In the genomic region with DNA sequence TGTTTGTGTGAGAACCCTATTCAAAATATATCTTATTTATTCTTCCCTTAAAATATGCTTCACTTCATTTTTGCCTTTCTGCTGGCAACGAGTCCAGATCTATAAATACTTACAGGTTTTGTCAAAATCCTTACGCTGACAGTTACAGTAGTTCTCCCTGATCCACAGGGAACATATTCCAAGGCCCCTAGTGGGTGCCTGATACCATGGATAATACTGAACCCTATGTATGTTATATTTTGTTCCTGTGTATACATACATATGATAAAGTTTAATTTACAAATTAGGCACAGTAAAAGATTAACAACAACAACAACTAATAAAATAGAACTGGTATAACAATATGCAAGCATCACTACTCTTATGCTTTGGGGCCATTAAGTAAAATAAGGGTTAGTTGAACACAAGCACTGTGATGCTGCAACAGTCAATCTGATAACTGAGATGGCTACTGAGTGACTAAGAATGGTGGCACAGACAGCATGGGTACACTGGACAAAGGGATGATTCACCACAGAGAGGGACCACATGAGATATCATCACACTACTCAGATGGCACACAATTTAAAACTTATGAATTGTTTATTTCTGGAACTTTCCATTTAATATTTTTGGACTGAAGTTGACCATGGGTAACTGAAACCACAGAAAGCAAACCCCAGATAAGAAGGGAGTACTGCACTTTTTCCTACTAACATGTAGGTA, we compare ENCODE assay signal across 9 cellular contexts. TPM values are rescaled to one million over a fixed set of nuclear protein-coding genes. Genes with fewer than 3 reads are reported as not detected.
A peak's percentile ranks its signal among the peaks of the same experiment; 100 is the strongest.
DNase-seq lines count a peak whose midpoint lies in the region; ATAC-seq and TF ChIP-seq lines count a peak whose summit lies in the region.
"Had no signal": no experiment of that assay in that cellular context is flagged by ENCODE, and none has a peak within 500 bp of the region (broad histone marks: within the 10 kb centered on the region; RNA-seq: fewer than 3 reads in every experiment).

No MANE protein-coding gene starts in this region.

- no peak overlapping the region for H3K4me3 ChIP-seq in CD8-positive, alpha-beta T cell (ENCODE audit: low read depth, low read length)
- no peak overlapping the region for H3K4me3 ChIP-seq in MM.1S (ENCODE audit: low read length)
- H3K4me3 ChIP-seq in WERI-Rb-1 (ENCODE audit: low read depth, low read length) = no peak overlapping the region
- H3K4me3 ChIP-seq: upper lobe of left lung had no signal

- H3K4me1 ChIP-seq in CD8-positive, alpha-beta T cell (ENCODE audit: insufficient read depth, low read length) = peaks cover 39% of the 10 kb centered on the region
- peaks cover 20% of the 10 kb centered on the region for H3K4me1 ChIP-seq in MM.1S (ENCODE audit: low read length)

- no peaks in the 10 kb centered on the region for H4K20me1 ChIP-seq in MM.1S (ENCODE audit: insufficient read depth, low read length)

- no peak overlapping the region for H2AFZ ChIP-seq in MM.1S (ENCODE audit: low read length)

- H3K9me2 ChIP-seq in MM.1S (replicated peaks; ENCODE audit: insufficient read depth, low read length) = no peaks in the 10 kb centered on the region

- H3F3A ChIP-seq in MM.1S (ENCODE audit: insufficient read depth, low read length) = no peaks in the 10 kb centered on the region

- no peak overlapping the region for H3K27ac ChIP-seq in CD8-positive, alpha-beta T cell (ENCODE audit: low read depth, low read length)
- H3K27ac ChIP-seq in MM.1S (ENCODE audit: low read length) = peak overlapping the region; percentile 14; the same call in 1 of the 2 replicates
- no peak overlapping the region for H3K27ac ChIP-seq in WERI-Rb-1
- H3K27ac ChIP-seq: upper lobe of left lung had no signal

- H3K27ac Mint-ChIP-seq in CD8-positive, alpha-beta T cell = peak overlapping the region; percentile 1

- no peaks in the 10 kb centered on the region for H3K9me3 ChIP-seq in CD8-positive, alpha-beta T cell (ENCODE audit: low read length)
- H3K9me3 ChIP-seq in MM.1S (replicated peaks; ENCODE audit: insufficient read depth, low read length) = no peaks in the 10 kb centered on the region
- H3K9me3 ChIP-seq in WERI-Rb-1 (ENCODE audit: severe bottlenecking) = no peaks in the 10 kb centered on the region
- H3K9me3 ChIP-seq: upper lobe of left lung had no signal

- CTCF ChIA-PET in CD8-positive, alpha-beta T cell (lab: Charles Lee) = interaction anchor here (1.0 kb wide), 1 partner anchor 718 kb away, joined by 3 read pairs; a partner anchor contains a TSS

- peaks cover 80% of the 10 kb centered on the region for H3K79me2 ChIP-seq in MM.1S (ENCODE audit: low read length)

- H3K9ac ChIP-seq in MM.1S (ENCODE audit: low read length) = no peak overlapping the region

- no peak for DNase-seq in CD8-positive, alpha-beta T cell
- peak; percentile 22 for DNase-seq in MM.1S
- peak; percentile 2 for DNase-seq in kidney glomerular epithelial cell (lab: John Stamatoyannopoulos, UW)
- no peak for DNase-seq in WERI-Rb-1
- no peak for DNase-seq in stimulated activated CD4-positive, alpha-beta T cell treated with anti-CD3 and anti-CD28 coated beads, Interleukin-1b, Interleukin-23, amount 100 ng/mL, for 48 hours
- no peak for DNase-seq in SHP77 (lab: John Stamatoyannopoulos, UW)
- DNase-seq in NCI-H526 (lab: John Stamatoyannopoulos, UW) = no peak
- DNase-seq: upper lobe of left lung had no signal

- no peak for TF ChIP-seq CTCF in CD8-positive, alpha-beta T cell (IDR thresholded peaks at IDR 0.05)
- no peak for TF ChIP-seq CTCF in MM.1S (IDR thresholded peaks at IDR 0.05; ENCODE audit: low read length)
- no peak for TF ChIP-seq CTCF in WERI-Rb-1 (IDR thresholded peaks at IDR 0.05; ENCODE audit: low read depth, low read length)

- peak overlapping the region; percentile 25; the same call in 1 of the 2 replicates for H3K4me2 ChIP-seq in MM.1S (ENCODE audit: low read depth, low read length)

- peaks cover 8% of the 10 kb centered on the region for H3K36me3 Mint-ChIP-seq in CD8-positive, alpha-beta T cell

- no peak for ATAC-seq in CD8-positive, alpha-beta T cell
- peak; percentile 75 for ATAC-seq in GM21529 (IDR thresholded peaks at IDR 0.05; ENCODE audit: unreplicated experiment)

- no peaks in the 10 kb centered on the region for H3K36me3 ChIP-seq in CD8-positive, alpha-beta T cell (ENCODE audit: insufficient read depth, low read length)
- no peaks in the 10 kb centered on the region for H3K36me3 ChIP-seq in MM.1S (replicated peaks; ENCODE audit: insufficient read depth, low read length)
- H3K36me3 ChIP-seq in WERI-Rb-1 = no peaks in the 10 kb centered on the region
- H3K36me3 ChIP-seq: upper lobe of left lung had no signal

- H3K27me3 ChIP-seq in CD8-positive, alpha-beta T cell (ENCODE audit: insufficient read depth, low read length) = no peaks in the 10 kb centered on the region
- H3K27me3 ChIP-seq in MM.1S (replicated peaks; ENCODE audit: insufficient read depth, low read length) = no peaks in the 10 kb centered on the region
- no peaks in the 10 kb centered on the region for H3K27me3 ChIP-seq in WERI-Rb-1 (ENCODE audit: insufficient read depth, low read depth, severe bottlenecking)
- H3K27me3 ChIP-seq: upper lobe of left lung had no signal

- peaks cover 77% of the 10 kb centered on the region for H3K4me1 Mint-ChIP-seq in CD8-positive, alpha-beta T cell (ENCODE audit: low read depth)

- H3K4me3 Mint-ChIP-seq in CD8-positive, alpha-beta T cell = no peak overlapping the region

- POLR2A ChIA-PET in CD8-positive, alpha-beta T cell (lab: Charles Lee) = no interaction called here

- intact Hi-C loops in CD8-positive, alpha-beta T cell (cut with DNase I, micrococcal nuclease) = no loop called here

- no peaks in the 10 kb centered on the region for H3K27me3 Mint-ChIP-seq in CD8-positive, alpha-beta T cell (ENCODE audit: low read depth)

- no peaks in the 10 kb centered on the region for H3K9me3 Mint-ChIP-seq in CD8-positive, alpha-beta T cell

RNA-seq across cellular contexts. Expression of a gene that starts 29.4 kb away (rescaled TPM):
- 10 to 100 TPM; 67.5 to 70.7 TPM for total RNA-seq in CD8-positive, alpha-beta T cell

Comparison
In these comparisons a context has a peak if more than half of its experiments do, and no peak if none do; other contexts are left out.
1. DNase-seq: peak in MM.1S (single experiment) and kidney glomerular epithelial cell (single experiment); none in CD8-positive, alpha-beta T cell (0 of 7), WERI-Rb-1 (single experiment), stimulated activated CD4-positive, alpha-beta T cell treated with anti-CD3 and anti-CD28 coated beads, Interleukin-1b, Interleukin-23, amount 100 ng/mL, for 48 hours (single experiment), SHP77 (0 of 2) and NCI-H526 (0 of 2).